8 cellular contexts compared by ENCODE assay signal in genomic region chr18:59996370-59996966, GRCh38.
DNase-seq lines count a peak whose midpoint lies in the region; ATAC-seq and TF ChIP-seq lines count a peak whose summit lies in the region.

No MANE protein-coding gene starts in this region.

- DNase-seq in A172 (ENCODE audit: low spot score), result peak; percentile 48
- peak; percentile 48 for DNase-seq in GM12865 (ENCODE audit: low read depth)
- peak; percentile 5 for DNase-seq in NCI-H187 treated with DMSO at 0.1 percent for 48 hours (lab: John Stamatoyannopoulos, UW)
- DNase-seq in adipocyte (ENCODE audit: low read depth), result peak; percentile 87
- peak in 1 of 2 donors; percentile 40 for DNase-seq in left colon
- DNase-seq in mesenteric fat pad (ENCODE audit: low spot score), result no peak
- DNase-seq in stimulated activated naive CD4-positive, alpha-beta T cell (lab: John Stamatoyannopoulos, UW), result no peak

- H3K4me3 ChIP-seq in GM12865 (ENCODE audit: low read depth, low read length), result no peak overlapping the region
- H3K4me3 ChIP-seq in adipocyte (ENCODE audit: low read length), result no peak overlapping the region

- intact Hi-C loops in left colon (cut with DNase I, micrococcal nuclease), result no loop called here

- no peaks in the 10 kb centered on the region for H3K4me1 ChIP-seq in adipocyte (ENCODE audit: control insufficient read depth, insufficient read depth, low read length)

- H3K9ac ChIP-seq in adipocyte (ENCODE audit: low read length), result no peak overlapping the region

- H3K36me3 ChIP-seq in adipocyte (ENCODE audit: control insufficient read depth, insufficient read depth, low read length, severe bottlenecking), result no peaks in the 10 kb centered on the region

- peaks cover 14% of the 10 kb centered on the region for H3K27me3 ChIP-seq in adipocyte (replicated peaks; ENCODE audit: control insufficient read depth, insufficient read depth, low read length)

- ATAC-seq in HG02759 (IDR thresholded peaks at IDR 0.05; ENCODE audit: unreplicated experiment) (peak; percentile 67), left colon (peak; percentile 50)

- peaks cover 5% of the 10 kb centered on the region for H3K9me3 ChIP-seq in adipocyte (ENCODE audit: control insufficient read depth, low read length)

- peak; percentile 72 for TF ChIP-seq CTCF in GM12865 (IDR thresholded peaks at IDR 0.05; ENCODE audit: insufficient read depth, low read depth, low read length, missing control alignments)

Comparison
In these comparisons a context has a peak if more than half of its experiments do, and no peak if none do; other contexts are left out.
1. DNase-seq: peak in A172 (single experiment), GM12865 (single experiment), NCI-H187 treated with DMSO at 0.1 percent for 48 hours (single experiment) and adipocyte (single experiment); none in mesenteric fat pad (single experiment) and stimulated activated naive CD4-positive, alpha-beta T cell (0 of 6).